In the genomic region with DNA sequence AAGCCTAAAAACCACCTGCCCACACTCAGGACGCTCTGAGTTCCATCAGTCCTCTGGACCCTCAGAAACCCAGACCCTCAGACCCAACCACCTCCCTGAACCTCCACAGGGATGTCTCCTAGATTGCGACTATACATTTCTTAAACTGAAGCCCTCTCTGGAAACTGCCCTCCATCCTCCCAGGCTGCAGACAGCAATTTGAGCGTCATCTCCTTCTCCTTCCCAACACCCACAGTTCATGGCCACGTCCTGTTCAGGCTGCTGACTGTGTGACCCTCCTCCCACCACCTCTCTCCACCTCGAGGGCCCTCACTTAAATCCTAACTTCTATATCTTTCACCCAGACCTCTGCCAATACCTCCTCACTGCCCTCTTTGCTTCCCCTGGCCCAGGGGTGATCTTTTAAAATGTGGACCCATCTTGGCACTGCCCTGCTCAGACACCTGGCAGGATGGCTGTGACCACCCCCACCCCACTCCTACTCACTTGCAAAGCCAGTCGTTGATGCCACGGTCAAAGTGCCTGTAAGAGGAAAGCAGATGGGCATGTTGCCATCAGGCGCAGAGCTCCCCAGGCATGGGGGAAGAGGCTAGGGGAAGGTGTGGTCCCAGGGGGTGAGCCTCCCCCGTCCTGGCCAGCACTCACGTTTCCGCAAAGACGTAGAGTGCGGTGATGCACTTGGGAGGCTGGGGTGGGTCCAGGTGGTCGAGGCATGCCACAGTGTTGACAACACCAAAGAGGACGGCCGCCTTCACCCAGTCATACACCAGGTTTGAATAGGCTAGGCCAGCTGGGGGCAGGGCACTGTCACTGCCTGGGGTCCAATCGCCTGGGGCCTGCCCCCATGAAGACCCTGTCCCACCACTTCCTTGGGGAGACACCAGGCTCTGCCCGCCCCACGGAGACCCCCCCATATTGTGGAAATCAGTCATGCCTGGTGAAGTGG, we compare ENCODE assay signal across 16 cellular contexts. TPM values are rescaled to one million over a fixed set of nuclear protein-coding genes. Genes with fewer than 3 reads are reported as not detected.
"Had no signal": no experiment of that assay in that cellular context is flagged by ENCODE, and none has a peak within 500 bp of the region (broad histone marks: within the 10 kb centered on the region; RNA-seq: fewer than 3 reads in every experiment).

No MANE protein-coding gene starts in this region.

- H3K27me3 Mint-ChIP-seq: T-helper 17 cell had no signal

- H3K27ac Mint-ChIP-seq: activated naive CD8-positive, alpha-beta T cell treated with anti-CD3 and anti-CD28 coated beads for 36 hours; stimulated activated effector memory CD8-positive, alpha-beta T cell treated with anti-CD3 and anti-CD28 coated beads, Interleukin-12 subunit alpha, Interleukin-12 subunit beta, amount 100 ng/mL, for 72 hours; T-helper 17 cell had no signal

- H3K4me3 Mint-ChIP-seq: activated naive CD8-positive, alpha-beta T cell treated with anti-CD3 and anti-CD28 coated beads for 36 hours; stimulated activated effector memory CD8-positive, alpha-beta T cell treated with anti-CD3 and anti-CD28 coated beads, Interleukin-12 subunit alpha, Interleukin-12 subunit beta, amount 100 ng/mL, for 72 hours; T-helper 17 cell had no signal

- H3K27ac ChIP-seq: hepatocyte, pancreas, tibial nerve, WERI-Rb-1 had no signal

- H3K9me3 Mint-ChIP-seq: activated naive CD8-positive, alpha-beta T cell treated with anti-CD3 and anti-CD28 coated beads for 36 hours; stimulated activated effector memory CD8-positive, alpha-beta T cell treated with anti-CD3 and anti-CD28 coated beads, Interleukin-12 subunit alpha, Interleukin-12 subunit beta, amount 100 ng/mL, for 72 hours had no signal

- H3K4me3 ChIP-seq: hepatocyte, pancreas, tibial nerve had no signal

- H3K27me3 ChIP-seq: hepatocyte, pancreas, tibial nerve had no signal

- H3K36me3 Mint-ChIP-seq: activated naive CD8-positive, alpha-beta T cell treated with anti-CD3 and anti-CD28 coated beads for 36 hours; stimulated activated effector memory CD8-positive, alpha-beta T cell treated with anti-CD3 and anti-CD28 coated beads, Interleukin-12 subunit alpha, Interleukin-12 subunit beta, amount 100 ng/mL, for 72 hours had no signal

- DNase-seq: activated CD4-positive, alpha-beta T cell treated with anti-CD3 and anti-CD28 coated beads, Interleukin-2, amount 50 U/mL, for 48 hours; activated naive CD8-positive, alpha-beta T cell treated with anti-CD3 and anti-CD28 coated beads for 36 hours; cerebellar nuclear complex; dermis blood vessel endothelial cell; erythroblast; kidney; midbrain; T-helper 17 cell; WERI-Rb-1 had no signal

- ATAC-seq: pancreas; stimulated activated effector memory CD8-positive, alpha-beta T cell treated with anti-CD3 and anti-CD28 coated beads, Interleukin-12 subunit alpha, Interleukin-12 subunit beta, amount 100 ng/mL, for 72 hours; T-helper 17 cell had no signal

RNA-seq across cellular contexts. Expression of a gene that starts 6.0 kb away (rescaled TPM):
- total RNA-seq: activated naive CD8-positive, alpha-beta T cell treated with anti-CD3 and anti-CD28 coated beads for 36 hours; dermis blood vessel endothelial cell; glomerular endothelial cell; hepatocyte; kidney; renal cortical epithelial cell; T-helper 17 cell had no signal

RNA-seq across cellular contexts. Expression of a gene that starts 11.3 kb away (rescaled TPM):
- total RNA-seq: activated naive CD8-positive, alpha-beta T cell treated with anti-CD3 and anti-CD28 coated beads for 36 hours; glomerular endothelial cell; hepatocyte; kidney; lower leg skin; pancreas; renal cortical epithelial cell; T-helper 17 cell had no signal
